9 cellular contexts compared by ENCODE assay signal in the genomic region with DNA sequence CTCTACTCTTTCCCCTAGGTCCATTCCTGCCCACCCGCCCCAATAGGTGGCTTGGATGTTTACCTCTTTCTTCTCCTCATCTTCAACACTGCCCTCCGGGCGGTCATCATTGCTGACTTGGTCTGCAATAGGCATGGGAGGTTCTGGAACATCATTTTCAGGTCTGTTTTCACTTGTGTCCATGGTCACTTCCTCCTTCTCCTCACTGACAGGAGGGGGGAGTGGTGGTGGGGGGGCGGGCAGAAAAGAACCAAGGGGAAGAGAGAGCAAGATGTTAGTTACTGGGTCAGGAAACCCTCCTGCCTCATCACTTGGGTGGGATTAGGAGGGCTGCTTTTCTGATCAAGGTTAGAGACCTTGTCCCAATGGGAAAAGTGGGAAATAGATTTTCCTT. TPM values are rescaled to one million over a fixed set of nuclear protein-coding genes. Genes with fewer than 3 reads are reported as not detected.
DNase-seq lines count a peak whose midpoint lies in the region; ATAC-seq, FAIRE-seq and TF ChIP-seq lines count a peak whose summit lies in the region.
"Had no signal": no experiment of that assay in that cellular context is flagged by ENCODE, and none has a peak within 500 bp of the region (broad histone marks: within the 10 kb centered on the region; RNA-seq: fewer than 3 reads in every experiment).

No MANE protein-coding gene starts in this region.

- H3K4me1 Mint-ChIP-seq in CD4-positive, alpha-beta memory T cell: peaks cover 19 to 41% (median 32%) of the 10 kb centered on the region in 4 donors
- H3K4me1 Mint-ChIP-seq in endodermal cell: peaks cover 52% of the 10 kb centered on the region

- H3K27ac Mint-ChIP-seq in CD4-positive, alpha-beta memory T cell: peak overlapping the region in 6 of 7 donors; percentile 34 to 93 (median 86)
- H3K27ac Mint-ChIP-seq in endodermal cell: peak overlapping the region; percentile 87

- POLR2A ChIA-PET in CD4-positive, alpha-beta memory T cell (lab: Charles Lee; ENCODE audit: partially characterized antibody): interaction anchor here (0.8 to 2.5 kb wide), 10 partner anchors 8 to 140 kb away, joined by 3 to 37 read pairs (median 4); a partner anchor contains a TSS

- 20 to 67% methylated on average over 1 to 2 of the region's 4 CpGs for WGBS in endodermal cell (ENCODE audit: insufficient coverage in 1 of 2, insufficient read length in 1 of 2), 2 experiments

- CTCF ChIA-PET in CD4-positive, alpha-beta memory T cell (lab: Charles Lee; ENCODE audit: partially characterized antibody): interaction anchor here (0.7 to 19.0 kb wide), 48 partner anchors 9 to 914 kb away, joined by 3 to 1070 read pairs (median 5); a partner anchor contains a TSS

- no peak overlapping the region for H3K4me3 ChIP-seq in CD4-positive, alpha-beta memory T cell (ENCODE audit: low read length in 2 of 2)
- H3K4me3 ChIP-seq in NB4 (ENCODE audit: low read depth, low read length) (peak overlapping the region; percentile 40), endodermal cell (ENCODE audit: low read length) (peak overlapping the region; percentile 90)

- no peaks in the 10 kb centered on the region for H3K9me3 ChIP-seq in CD4-positive, alpha-beta memory T cell (ENCODE audit: control insufficient read depth in 1 of 2, low read length in 2 of 2)
- H3K9me3 ChIP-seq in endodermal cell (ENCODE audit: control insufficient read depth, low read length): no peaks in the 10 kb centered on the region

- no peak overlapping the region for H3K9ac ChIP-seq in endodermal cell (ENCODE audit: extremely low read depth, low read length, poor library complexity, severe bottlenecking)

- no peak for ATAC-seq in GM21381 (IDR thresholded peaks at IDR 0.05; ENCODE audit: unreplicated experiment)
- no peak for ATAC-seq in GM18505 (IDR thresholded peaks at IDR 0.05; ENCODE audit: unreplicated experiment)

- peaks cover 46% of the 10 kb centered on the region for H3K36me3 ChIP-seq in CD4-positive, alpha-beta memory T cell (ENCODE audit: insufficient read depth, low read length)
- peaks cover 66% of the 10 kb centered on the region for H3K36me3 ChIP-seq in endodermal cell (ENCODE audit: control insufficient read depth, insufficient read depth, low read length)

- no peaks in the 10 kb centered on the region for H3K27me3 Mint-ChIP-seq in CD4-positive, alpha-beta memory T cell
- no peaks in the 10 kb centered on the region for H3K27me3 Mint-ChIP-seq in endodermal cell (ENCODE audit: insufficient read depth)
- H3K27me3 Mint-ChIP-seq: central memory CD8-positive, alpha-beta T cell had no signal

- H3K36me3 Mint-ChIP-seq in CD4-positive, alpha-beta memory T cell: peaks cover 22 to 68% of the 10 kb centered on the region in 2 donors
- peaks cover 69% of the 10 kb centered on the region for H3K36me3 Mint-ChIP-seq in endodermal cell (ENCODE audit: low read depth)

- peaks cover 28% of the 10 kb centered on the region for H3K4me1 ChIP-seq in CD4-positive, alpha-beta memory T cell (ENCODE audit: insufficient read depth, low read length)
- peaks cover 34% of the 10 kb centered on the region for H3K4me1 ChIP-seq in endodermal cell (ENCODE audit: control insufficient read depth, insufficient read depth, low read length)

- no peaks in the 10 kb centered on the region for H3K27me3 ChIP-seq in CD4-positive, alpha-beta memory T cell (ENCODE audit: insufficient read depth, low read length)
- no peaks in the 10 kb centered on the region for H3K27me3 ChIP-seq in endodermal cell (ENCODE audit: control insufficient read depth, insufficient read depth, low read length, poor library complexity, severe bottlenecking)

- DNase-seq in CD4-positive, alpha-beta memory T cell: no peak
- DNase-seq in NB4 (ENCODE audit: low read depth): peak; percentile 36
- DNase-seq in endodermal cell: no peak
- peak; percentile 56 for DNase-seq in posterior vena cava (ENCODE audit: low spot score)
- DNase-seq in AG20443 (ENCODE audit: low spot score): no peak
- DNase-seq in D721Med (ENCODE audit: insufficient read length, low spot score): no peak

- intact Hi-C loops in CD4-positive, alpha-beta memory T cell (cut with micrococcal nuclease): loop anchor here (1.0 to 2.0 kb wide), 6 partner anchors 8 to 311 kb away; a partner anchor contains a TSS
- intact Hi-C loops in posterior vena cava (cut with DNase I): loop anchor here in 1 of 2 donors (5.0 kb wide), 1 partner anchor 43 kb away; no protein-coding TSS in a partner anchor

- H3K9me3 Mint-ChIP-seq in CD4-positive, alpha-beta memory T cell: no peaks in the 10 kb centered on the region
- no peaks in the 10 kb centered on the region for H3K9me3 Mint-ChIP-seq in endodermal cell
- H3K9me3 Mint-ChIP-seq: central memory CD8-positive, alpha-beta T cell had no signal

- no peak overlapping the region for H3K27ac ChIP-seq in CD4-positive, alpha-beta memory T cell (ENCODE audit: low read depth, low read length)
- H3K27ac ChIP-seq in endodermal cell (ENCODE audit: low read depth, low read length): no peak overlapping the region

- no peak for FAIRE-seq in D721Med (lab: Jason Lieb, UNC)

- TF ChIP-seq POLR2A in NB4 (IDR thresholded peaks at IDR 0.05; ENCODE audit: extremely low read depth, insufficient read length) (no peak), GM18505 (IDR thresholded peaks at IDR 0.05; ENCODE audit: borderline replicate concordance, extremely low read depth, insufficient read depth, insufficient read length) (no peak)

- TF ChIP-seq CTCF in NB4 (IDR thresholded peaks at IDR 0.05; ENCODE audit: low read depth, low read length) (no peak), endodermal cell (conservative IDR thresholded peaks at IDR 0.05) (no peak), D721Med (IDR thresholded peaks at IDR 0.05; ENCODE audit: insufficient read depth, missing control alignments) (no peak)

- peak overlapping the region in 1 of 8 donors; percentile 74 for H3K4me3 Mint-ChIP-seq in CD4-positive, alpha-beta memory T cell
- peak overlapping the region; percentile 90 for H3K4me3 Mint-ChIP-seq in endodermal cell

RNA-seq across cellular contexts. Expression of a gene that starts 12.1 kb away (rescaled TPM):
- 1 to 10 TPM; 1.3 to 1.6 TPM for total RNA-seq in CD4-positive, alpha-beta memory T cell
- under 1 TPM; 0.15 to 0.53 TPM for polyA plus RNA-seq in CD4-positive, alpha-beta memory T cell
- total RNA-seq in endodermal cell: 10 to 100 TPM; 16.9 to 17.2 TPM
- polyA plus RNA-seq in endodermal cell (2013, experiment 1 of 2): 37.1 TPM
- 32.0 TPM for polyA plus RNA-seq in endodermal cell (2013, experiment 2 of 2)
- total RNA-seq in posterior vena cava: 1 to 10 TPM; 1.8 to 2.9 TPM

RNA-seq across cellular contexts. Expression of a gene that starts 25.5 kb away (rescaled TPM):
- total RNA-seq in CD4-positive, alpha-beta memory T cell: 100 to 1,000 TPM; 317 to 327 TPM
- 10 to 100 TPM in 1 of 2 donors, 1 to 10 TPM in 1; 1.2 to 20.5 TPM for polyA plus RNA-seq in CD4-positive, alpha-beta memory T cell
- 100 to 1,000 TPM; 314 to 367 TPM for total RNA-seq in endodermal cell
- 253 TPM for polyA plus RNA-seq in endodermal cell (2013, experiment 1 of 2)
- 214 TPM for polyA plus RNA-seq in endodermal cell (2013, experiment 2 of 2)
- total RNA-seq in posterior vena cava: 100 to 1,000 TPM in 1 of 2 donors, 10 to 100 TPM in 1; 85.9 to 112 TPM

RNA-seq across cellular contexts. Expression of a gene that starts 25.9 kb away (rescaled TPM):
- 10 to 100 TPM; 49.7 to 54.0 TPM for total RNA-seq in CD4-positive, alpha-beta memory T cell
- polyA plus RNA-seq in CD4-positive, alpha-beta memory T cell: 100 to 1,000 TPM in 1 of 2 donors, 10 to 100 TPM in 1; 80.1 to 147 TPM
- total RNA-seq in endodermal cell (10 to 100 TPM; 76.7 to 82.9 TPM), posterior vena cava (10 to 100 TPM; 35.2 to 38.7 TPM)
- polyA plus RNA-seq in endodermal cell (2013, experiment 1 of 2): 61.4 TPM
- polyA plus RNA-seq in endodermal cell (2013, experiment 2 of 2): 63.7 TPM

RNA-seq across cellular contexts. Expression of a gene that starts 27.4 kb away (rescaled TPM):
- not detected for total RNA-seq in CD4-positive, alpha-beta memory T cell
- not detected for polyA plus RNA-seq in CD4-positive, alpha-beta memory T cell
- total RNA-seq in endodermal cell (not detected), posterior vena cava (not detected)
- polyA plus RNA-seq in endodermal cell (2013, experiment 1 of 2): not detected
- polyA plus RNA-seq in endodermal cell (2013, experiment 2 of 2): not detected

RNA-seq across cellular contexts. Expression of a gene that starts 34.7 kb away (rescaled TPM):
- 10 to 100 TPM; 31.4 to 33.6 TPM for total RNA-seq in CD4-positive, alpha-beta memory T cell
- 10 to 100 TPM; 52.9 to 56.6 TPM for polyA plus RNA-seq in CD4-positive, alpha-beta memory T cell
- 100 to 1,000 TPM; 227 to 257 TPM for total RNA-seq in endodermal cell
- 176 TPM for polyA plus RNA-seq in endodermal cell (2013, experiment 1 of 2)
- polyA plus RNA-seq in endodermal cell (2013, experiment 2 of 2): 169 TPM
- total RNA-seq in posterior vena cava: 10 to 100 TPM; 71.5 to 78.8 TPM

Comparison
In these comparisons a context has a peak if more than half of its experiments do, and no peak if none do; other contexts are left out.
1. DNase-seq: peak in NB4 (single experiment) and posterior vena cava (single experiment); none in CD4-positive, alpha-beta memory T cell (0 of 5), endodermal cell (single experiment), AG20443 (single experiment) and D721Med (single experiment).
2. H3K4me3 ChIP-seq: peak in NB4 (single experiment) and endodermal cell (single experiment); none in CD4-positive, alpha-beta memory T cell (0 of 2).
3. RNA of a gene that starts 12.1 kb away (total RNA-seq): 16.9 to 17.2 TPM in endodermal cell; 1.8 to 2.9 TPM in posterior vena cava and 1.3 to 1.6 TPM in CD4-positive, alpha-beta memory T cell; every median in the first group is over 4 times any median in the second.